In the genomic region with DNA sequence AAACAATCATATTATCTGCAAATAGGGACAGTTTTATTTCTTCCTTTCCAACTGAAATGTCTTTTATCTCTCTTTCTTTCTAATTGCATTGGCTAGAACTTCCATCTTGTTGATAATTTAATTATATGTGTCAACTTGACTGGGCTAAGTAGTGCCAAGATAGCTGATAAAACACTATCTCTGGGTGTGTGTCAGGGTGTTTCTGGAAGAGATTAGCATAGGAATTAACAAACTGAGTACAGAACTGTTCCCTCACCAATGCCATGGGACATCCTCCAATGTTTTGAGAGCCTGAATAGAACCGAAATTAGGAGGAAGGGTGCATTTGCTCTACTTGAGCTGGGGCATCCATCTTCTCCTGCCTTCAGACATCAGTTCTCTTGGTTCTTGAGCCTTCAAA, we compare ENCODE assay signal across 16 cellular contexts.
DNase-seq lines count a peak whose midpoint lies in the region; ATAC-seq, FAIRE-seq and TF ChIP-seq lines count a peak whose summit lies in the region.
"Had no signal": no experiment of that assay in that cellular context is flagged by ENCODE, and none has a peak within 500 bp of the region (broad histone marks: within the 10 kb centered on the region; RNA-seq: fewer than 3 reads in every experiment).

No MANE protein-coding gene starts in this region.

- H3K23ac ChIP-seq in H1 (ENCODE audit: insufficient read length): no peak overlapping the region
- no peak overlapping the region for H3K23ac ChIP-seq in neuronal stem cell (ENCODE audit: low read depth, low read length, poor library complexity)

- H3K27ac Mint-ChIP-seq in GM23338: no peak overlapping the region
- H3K27ac Mint-ChIP-seq: CD14-positive monocyte; CD8-positive, alpha-beta T cell had no signal

- no peak for TF ChIP-seq RAD21 in H1 (IDR thresholded peaks at IDR 0.05 in 1 of 2, conservative IDR thresholded peaks at IDR 0.05 in 1 of 2; ENCODE audit: low read depth in 2 of 2, low read length in 2 of 2)

- no peak overlapping the region for H2BK20ac ChIP-seq in H1 (ENCODE audit: low read length)

- ATAC-seq in Right ventricle myocardium inferior (peak; percentile 44), GM23338 (no peak)
- ATAC-seq: CD8-positive, alpha-beta T cell; HepG2 had no signal

- FAIRE-seq in H1 (lab: Jason Lieb, UNC): no peak
- FAIRE-seq: HepG2 had no signal

- H3K4ac ChIP-seq in H1 (replicated peaks; ENCODE audit: insufficient read length, low read depth, low read length) (no peak overlapping the region), neuronal stem cell (ENCODE audit: low read length) (no peak overlapping the region)

- H3K18ac ChIP-seq in H1 (ENCODE audit: extremely low read depth, low read length): no peak overlapping the region
- no peak overlapping the region for H3K18ac ChIP-seq in neuronal stem cell (ENCODE audit: low read length)

- H2AFZ ChIP-seq in GM23338 (no peak overlapping the region), H1 (ENCODE audit: low read length) (peak overlapping the region; percentile 29; the same call in 1 of the 2 replicates), neuronal stem cell (ENCODE audit: low read length) (peak overlapping the region; percentile 32)

- no peak overlapping the region for H2AK5ac ChIP-seq in H1 (ENCODE audit: low read depth, low read length)
- no peak overlapping the region for H2AK5ac ChIP-seq in neuronal stem cell (ENCODE audit: low read depth, low read length)

- no peaks in the 10 kb centered on the region for H3K79me2 ChIP-seq in GM23338 (replicated peaks; ENCODE audit: insufficient read depth)
- H3K79me2 ChIP-seq in H1 (ENCODE audit: control insufficient read depth in 1 of 2, insufficient read depth in 2 of 2, low read length in 2 of 2): no peaks in the 10 kb centered on the region

- H3K4me3 Mint-ChIP-seq in GM23338: no peak overlapping the region
- H3K4me3 Mint-ChIP-seq: CD14-positive monocyte; CD8-positive, alpha-beta T cell had no signal

- TF ChIP-seq CTCF in right atrium auricular region (IDR thresholded peaks at IDR 0.05): no peak
- no peak for TF ChIP-seq CTCF in GM23338 (conservative IDR thresholded peaks at IDR 0.05; ENCODE audit: low read depth in 2 of 2)
- TF ChIP-seq CTCF in H1 (IDR thresholded peaks at IDR 0.05; ENCODE audit: control extremely low read depth in 1 of 3, insufficient read depth in 1 of 3, low read depth in 1 of 3, low read length in 3 of 3): no peak
- no peak for TF ChIP-seq CTCF in spleen (IDR thresholded peaks at IDR 0.05 in 8 of 11, conservative IDR thresholded peaks at IDR 0.05 in 3 of 11)

- POLR2A ChIA-PET in H1 (lab: Charles Lee; ENCODE audit: partially characterized antibody): no interaction called here

- H3K36me3 ChIP-seq in right atrium auricular region (no peaks in the 10 kb centered on the region), GM23338 (ENCODE audit: insufficient read depth) (no peaks in the 10 kb centered on the region), H1 (ENCODE audit: control insufficient read depth in 2 of 4, insufficient read depth in 4 of 4, low read length in 3 of 4) (no peaks in the 10 kb centered on the region), neuronal stem cell (replicated peaks in 1 of 2; ENCODE audit: control insufficient read depth in 2 of 2, insufficient read depth in 2 of 2, low read length in 2 of 2) (no peaks in the 10 kb centered on the region), spleen (no peaks in the 10 kb centered on the region)
- H3K36me3 ChIP-seq: BLaER1, HAP-1 had no signal

- H4K8ac ChIP-seq in H1 (ENCODE audit: extremely low read depth, insufficient read depth, low read length): no peak overlapping the region
- no peak overlapping the region for H4K8ac ChIP-seq in neuronal stem cell (ENCODE audit: low read depth, low read length)

- TF ChIP-seq EP300 in H1 (IDR thresholded peaks at IDR 0.05; ENCODE audit: borderline replicate concordance in 1 of 2, low read depth in 2 of 2, low read length in 2 of 2): no peak

- H2BK15ac ChIP-seq in H1 (ENCODE audit: low read length): no peak overlapping the region
- no peak overlapping the region for H2BK15ac ChIP-seq in neuronal stem cell (ENCODE audit: low read length)

- H2BK5ac ChIP-seq in H1 (ENCODE audit: low read depth, low read length) (no peak overlapping the region), neuronal stem cell (ENCODE audit: low read length) (no peak overlapping the region)

- no peaks in the 10 kb centered on the region for H3K27me3 ChIP-seq in right atrium auricular region
- no peaks in the 10 kb centered on the region for H3K27me3 ChIP-seq in GM23338 (ENCODE audit: insufficient read depth)
- H3K27me3 ChIP-seq in H1 (replicated peaks in 1 of 4; ENCODE audit: control insufficient read depth in 3 of 4, extremely low read depth in 1 of 4, insufficient read depth in 3 of 4, low read length in 3 of 4): no peaks in the 10 kb centered on the region
- no peaks in the 10 kb centered on the region for H3K27me3 ChIP-seq in neuronal stem cell (ENCODE audit: control insufficient read depth in 3 of 3, insufficient read depth in 3 of 3, low read depth in 1 of 3, low read length in 3 of 3)
- no peaks in the 10 kb centered on the region for H3K27me3 ChIP-seq in spleen (replicated peaks in 1 of 7)
- H3K27me3 ChIP-seq: BLaER1 had no signal

- H3K14ac ChIP-seq in H1 (ENCODE audit: insufficient read length) (no peak overlapping the region), neuronal stem cell (ENCODE audit: low read length) (no peak overlapping the region)

- intact Hi-C loops in Right ventricle myocardium inferior (cut with DNase I) (no loop called here), spleen (cut with DNase I; ENCODE audit: low total_unique reads) (no loop called here)

- H3K36me3 Mint-ChIP-seq in GM23338 (ENCODE audit: low read depth): no peaks in the 10 kb centered on the region
- H3K36me3 Mint-ChIP-seq: CD14-positive monocyte; CD8-positive, alpha-beta T cell had no signal

- H3K9ac ChIP-seq in H1 (replicated peaks in 1 of 4; ENCODE audit: extremely low read depth in 1 of 4, low read depth in 3 of 4, low read length in 3 of 4) (no peak overlapping the region), neuronal stem cell (ENCODE audit: low read depth, low read length, poor library complexity) (no peak overlapping the region)
- H3K9ac ChIP-seq: BLaER1 had no signal

- H3K27me3 Mint-ChIP-seq in GM23338 (ENCODE audit: insufficient read depth, low read depth, poor library complexity): no peaks in the 10 kb centered on the region

- H4K5ac ChIP-seq in H1 (ENCODE audit: insufficient read length, low read depth, low read length): no peak overlapping the region

- CTCF ChIA-PET in H1 (lab: Charles Lee; ENCODE audit: partially characterized antibody): no interaction called here

- WGBS in H1 (ENCODE audit: extremely low coverage in 1 of 2, insufficient coverage in 1 of 2, insufficient read length in 1 of 2, insufficient replicate concordance in 2 of 2, low coverage in 1 of 2, low lambda C conversion rate in 2 of 2, missing lambda C conversion rate in 1 of 2), 2 experiments: 83% methylated on average over 1 of the region's 1 CpG; no CpG with 5 or more reads in 1 of the 2 experiments
- no CpG with 5 or more reads among the region's 1 CpG for WGBS in neuronal stem cell (ENCODE audit: extremely low coverage in 2 of 2, insufficient read length in 2 of 2, insufficient replicate concordance in 1 of 2), 2 donors
- 62 to 83% (median 73%) methylated on average over 1 of the region's 1 CpG for WGBS in spleen, 5 donors

- no peak for DNase-seq in Right ventricle myocardium inferior (ENCODE audit: missing footprints)
- DNase-seq in right atrium auricular region (ENCODE audit: low spot score): no peak
- DNase-seq in GM23338 (ENCODE audit: low spot score): peak; percentile 9
- DNase-seq in H1 (ENCODE audit: low read depth in 1 of 2, low spot score in 2 of 2): no peak
- DNase-seq in neuronal stem cell (ENCODE audit: low spot score): no peak
- no peak for DNase-seq in spleen
- DNase-seq in NCI-H1930 (lab: John Stamatoyannopoulos, UW): no peak
- DNase-seq: 8988T; Calu3; CD8-positive, alpha-beta T cell; DMS79 treated with DMSO at 0.1 percent for 48 hours; GF-D8 had no signal

- no peaks in the 10 kb centered on the region for H3K9me3 Mint-ChIP-seq in GM23338

- H2BK12ac ChIP-seq in H1 (ENCODE audit: low read depth, low read length): no peak overlapping the region
- H2BK12ac ChIP-seq in neuronal stem cell (ENCODE audit: low read length): no peak overlapping the region

- H3K4me1 ChIP-seq in right atrium auricular region (peaks cover 0 to 8% of the 10 kb centered on the region in 2 donors), GM23338 (ENCODE audit: insufficient read depth) (peaks cover 13% of the 10 kb centered on the region), H1 (replicated peaks in 1 of 4; ENCODE audit: control insufficient read depth in 3 of 4, insufficient read depth in 4 of 4, low read length in 3 of 4) (no peaks in the 10 kb centered on the region), neuronal stem cell (ENCODE audit: control insufficient read depth in 2 of 2, insufficient read depth in 1 of 2, low read depth in 1 of 2, low read length in 2 of 2) (peaks cover 0 to 7% of the 10 kb centered on the region in 2 donors), spleen (no peaks in the 10 kb centered on the region)
- H3K4me1 ChIP-seq: BLaER1 had no signal

- H4K20me1 ChIP-seq in GM23338 (replicated peaks; ENCODE audit: insufficient read depth) (no peaks in the 10 kb centered on the region), H1 (replicated peaks in 1 of 2; ENCODE audit: control insufficient read depth in 1 of 2, insufficient read depth in 2 of 2, low read length in 2 of 2) (no peaks in the 10 kb centered on the region)
- H4K20me1 ChIP-seq: BLaER1 had no signal

- no peaks in the 10 kb centered on the region for H3K9me3 ChIP-seq in right atrium auricular region
- no peaks in the 10 kb centered on the region for H3K9me3 ChIP-seq in H1 (ENCODE audit: insufficient read depth in 2 of 2, low read depth in 1 of 2, low read length in 1 of 2)
- H3K9me3 ChIP-seq in neuronal stem cell (replicated peaks in 1 of 2; ENCODE audit: control insufficient read depth in 2 of 2, insufficient read depth in 1 of 2, low read depth in 1 of 2, low read length in 2 of 2): no peaks in the 10 kb centered on the region
- H3K9me3 ChIP-seq in spleen: no peaks in the 10 kb centered on the region
- H3K9me3 ChIP-seq: BLaER1, HAP-1 had no signal

- H2BK120ac ChIP-seq in H1 (replicated peaks; ENCODE audit: low read depth, low read length) (no peak overlapping the region), neuronal stem cell (ENCODE audit: low read depth, low read length) (no peak overlapping the region)

- TF ChIP-seq POLR2A in H1 (IDR thresholded peaks at IDR 0.05; ENCODE audit: control extremely low read depth in 1 of 2, low read depth in 2 of 2, low read length in 2 of 2) (no peak), spleen (IDR thresholded peaks at IDR 0.05) (no peak)

- H3K27ac ChIP-seq in right atrium auricular region: peak overlapping the region in 1 of 2 donors; percentile 38
- H3K27ac ChIP-seq in GM23338 (ENCODE audit: low read depth): no peak overlapping the region
- no peak overlapping the region for H3K27ac ChIP-seq in H1 (ENCODE audit: low read depth, low read length)
- no peak overlapping the region for H3K27ac ChIP-seq in neuronal stem cell (replicated peaks; ENCODE audit: low read length)
- H3K27ac ChIP-seq in spleen: no peak overlapping the region
- H3K27ac ChIP-seq: BLaER1 had no signal

- H3K4me1 Mint-ChIP-seq in GM23338: peaks cover 9% of the 10 kb centered on the region
- H3K4me1 Mint-ChIP-seq: CD14-positive monocyte had no signal

- no peak overlapping the region for H4K91ac ChIP-seq in H1 (replicated peaks; ENCODE audit: insufficient read length, low read length)
- H4K91ac ChIP-seq in neuronal stem cell (ENCODE audit: low read depth, low read length, poor library complexity): no peak overlapping the region

- no peak overlapping the region for H3K56ac ChIP-seq in H1 (replicated peaks; ENCODE audit: insufficient read length, low read depth, low read length)

- no peaks in the 10 kb centered on the region for H3K79me1 ChIP-seq in H1 (ENCODE audit: low read depth, low read length)
- no peaks in the 10 kb centered on the region for H3K79me1 ChIP-seq in neuronal stem cell (ENCODE audit: low read depth, low read length)

- H3K4me3 ChIP-seq in right atrium auricular region: no peak overlapping the region
- H3K4me3 ChIP-seq in GM23338: no peak overlapping the region
- H3K4me3 ChIP-seq in H1 (ENCODE audit: extremely low read depth in 1 of 4, insufficient read depth in 2 of 4, low read depth in 3 of 4, low read length in 4 of 4): no peak overlapping the region
- H3K4me3 ChIP-seq in neuronal stem cell (ENCODE audit: low read length in 2 of 2): no peak overlapping the region
- H3K4me3 ChIP-seq in spleen: no peak overlapping the region
- H3K4me3 ChIP-seq: BLaER1, HAP-1 had no signal

- no peaks in the 10 kb centered on the region for H3K23me2 ChIP-seq in H1 (ENCODE audit: low read depth, low read length)

- H3K9me2 ChIP-seq in GM23338 (ENCODE audit: insufficient read depth): no peaks in the 10 kb centered on the region

- no peaks in the 10 kb centered on the region for H3F3A ChIP-seq in GM23338 (replicated peaks; ENCODE audit: low read depth)

- no peak overlapping the region for H3K4me2 ChIP-seq in GM23338
- no peak overlapping the region for H3K4me2 ChIP-seq in H1 (ENCODE audit: insufficient read depth in 1 of 2, low read depth in 2 of 2, low read length in 2 of 2)
- H3K4me2 ChIP-seq in neuronal stem cell (ENCODE audit: insufficient read depth, low read length, poor library complexity, severe bottlenecking): no peak overlapping the region
- H3K4me2 ChIP-seq: BLaER1 had no signal
